Comparison of ENCODE assay signal across 8 cellular contexts in genomic region chr19:49119411-49120324, GRCh38. TPM values are rescaled to one million over a fixed set of nuclear protein-coding genes. Genes with fewer than 3 reads are reported as not detected.
A peak's percentile ranks its signal among the peaks of the same experiment; 100 is the strongest.
DNase-seq lines count a peak whose midpoint lies in the region; ATAC-seq and TF ChIP-seq lines count a peak whose summit lies in the region.

Gene PPFIA3, plus strand, starts transcription at chr19:49119544. Its CDS starts 8,330 bp downstream, at chr19:49127874.

- CTCF ChIA-PET in GM10248 (lab: Yijun Ruan, JAX): interaction anchor here (0.8 to 1.8 kb wide), 5 partner anchors 10 to 79 kb away, joined by 3 to 7 read pairs (median 4); no protein-coding TSS in a partner anchor

- peak; percentile 42 for DNase-seq in COLO668 (lab: John Stamatoyannopoulos, UW; ENCODE audit: unreplicated experiment)
- DNase-seq in activated naive CD4-positive, alpha-beta T cell treated with anti-CD3 and anti-CD28 coated beads, Interleukin-2, amount 50 U/mL, for 72 hours (ENCODE audit: low spot score in 2 of 2): no peak
- peak; percentile 61 for DNase-seq in glomerular visceral epithelial cell (ENCODE audit: extremely low spot score)
- no peak for DNase-seq in UCSD-AML1 (lab: John Stamatoyannopoulos, UW; ENCODE audit: unreplicated experiment)
- no peak for DNase-seq in GM10248 (ENCODE audit: extremely low spot score)

- no peaks in the 10 kb centered on the region for H3K9me3 Mint-ChIP-seq in activated naive CD4-positive, alpha-beta T cell treated with anti-CD3 and anti-CD28 coated beads, Interleukin-2, amount 50 U/mL, for 72 hours

- H3K4me1 ChIP-seq in neuron (ENCODE audit: insufficient read depth, low read length): peaks cover 10% of the 10 kb centered on the region

- no peak for TF ChIP-seq CTCF in GM10248 (IDR thresholded peaks at IDR 0.05; ENCODE audit: control extremely low read depth, extremely low read depth, low read depth, missing control alignments)

- H2AFZ ChIP-seq in neuron (ENCODE audit: low read depth, low read length): peak within 1 kb of the TSS; percentile 76

- no peaks in the 10 kb centered on the region for H3K36me3 Mint-ChIP-seq in activated naive CD4-positive, alpha-beta T cell treated with anti-CD3 and anti-CD28 coated beads, Interleukin-2, amount 50 U/mL, for 72 hours

- peak within 1 kb of the TSS; percentile 71 for H3K27ac ChIP-seq in KOPT-K1 (ENCODE audit: low read depth, low read length, poor library complexity, severe bottlenecking)

- H3K36me3 ChIP-seq in KOPT-K1 (ENCODE audit: insufficient read depth, low read length): no peaks in the 10 kb centered on the region
- H3K36me3 ChIP-seq in neuron (ENCODE audit: insufficient read depth, low read length): no peaks in the 10 kb centered on the region

- H3K9me3 ChIP-seq in KOPT-K1 (ENCODE audit: insufficient read depth, low read length, poor library complexity, severe bottlenecking) (no peaks in the 10 kb centered on the region), neuron (ENCODE audit: low read length) (no peaks in the 10 kb centered on the region)

- peak within 1 kb of the TSS; percentile 90 to 96 for H3K27ac Mint-ChIP-seq in activated naive CD4-positive, alpha-beta T cell treated with anti-CD3 and anti-CD28 coated beads, Interleukin-2, amount 50 U/mL, for 72 hours

- no peak for ATAC-seq in activated naive CD4-positive, alpha-beta T cell treated with anti-CD3 and anti-CD28 coated beads, Interleukin-2, amount 50 U/mL, for 72 hours
- no peak for ATAC-seq in GM21529 (IDR thresholded peaks at IDR 0.05; ENCODE audit: unreplicated experiment)

- peaks cover 13% of the 10 kb centered on the region for H3K27me3 ChIP-seq in neuron (ENCODE audit: insufficient read depth, low read length)

- H3K4me3 ChIP-seq in neuron (ENCODE audit: low read length): peak within 1 kb of the TSS; percentile 89

- POLR2A ChIA-PET in GM10248 (lab: Yijun Ruan, JAX): interaction anchor here (0.5 to 1.2 kb wide), 3 partner anchors 126 to 233 kb away, joined by 4 to 5 read pairs (median 4); partner anchors contain the start of genes GYS1 and RUVBL2

RNA-seq across cellular contexts. Expression of gene PPFIA3, which starts in this region (rescaled TPM):
- total RNA-seq in activated naive CD4-positive, alpha-beta T cell treated with anti-CD3 and anti-CD28 coated beads, Interleukin-2, amount 50 U/mL, for 72 hours: 10 to 100 TPM; 10.3 to 11.3 TPM

Comparison
In these comparisons a context has a peak if more than half of its experiments do, and no peak if none do; other contexts are left out.
1. DNase-seq: peak in COLO668 (single experiment) and glomerular visceral epithelial cell (single experiment); none in activated naive CD4-positive, alpha-beta T cell treated with anti-CD3 and anti-CD28 coated beads, Interleukin-2, amount 50 U/mL, for 72 hours (0 of 2), UCSD-AML1 (single experiment) and GM10248 (single experiment).